ENCODE assay signal across 20 cellular contexts in genomic region chr4:105414316-105414715, GRCh38.
"Had no signal": no experiment of that assay in that cellular context is flagged by ENCODE, and none has a peak within 500 bp of the region (broad histone marks: within the 10 kb centered on the region; RNA-seq: fewer than 3 reads in every experiment).

No MANE protein-coding gene starts in this region.

- H3K4me1 Mint-ChIP-seq: mesothelial cell of epicardium; neural crest cell; stimulated activated memory B cell treated with anti-CD40 and anti-IgM and Interleukin-4, amounts not matched to agents 10 μg/mL and 1 μg/mL and 100 μg/mL, for 72 hours had no signal

- H3K27ac Mint-ChIP-seq: effector memory CD8-positive, alpha-beta T cell; mesothelial cell of epicardium; progenitor cell of endocrine pancreas; stimulated activated memory B cell treated with anti-CD40 and anti-IgM and Interleukin-4, amounts not matched to agents 10 μg/mL and 1 μg/mL and 100 μg/mL, for 72 hours; stimulated activated naive CD8-positive, alpha-beta T cell treated with anti-CD3 and anti-CD28 coated beads, Interleukin-15, Interleukin-2, amounts not matched to agents 100 ng/mL and 50 ng/mL, for 24 hours had no signal

- H3K27me3 Mint-ChIP-seq: central memory CD8-positive, alpha-beta T cell; effector memory CD8-positive, alpha-beta T cell; progenitor cell of endocrine pancreas; stimulated activated memory B cell treated with anti-CD40 and anti-IgM and Interleukin-4, amounts not matched to agents 10 μg/mL and 1 μg/mL and 100 μg/mL, for 72 hours; stimulated activated naive CD8-positive, alpha-beta T cell treated with anti-CD3 and anti-CD28 coated beads, Interleukin-15, Interleukin-2, amounts not matched to agents 100 ng/mL and 50 ng/mL, for 24 hours had no signal

- H3K4me3 Mint-ChIP-seq: central memory CD8-positive, alpha-beta T cell; effector memory CD8-positive, alpha-beta T cell; mesothelial cell of epicardium; natural killer cell; neural crest cell; stimulated activated memory B cell treated with anti-CD40 and anti-IgM and Interleukin-4, amounts not matched to agents 10 μg/mL and 1 μg/mL and 100 μg/mL, for 72 hours; stimulated activated naive CD8-positive, alpha-beta T cell treated with anti-CD3 and anti-CD28 coated beads, Interleukin-15, Interleukin-2, amounts not matched to agents 100 ng/mL and 50 ng/mL, for 24 hours had no signal

- H3K36me3 ChIP-seq: pancreas, right lobe of liver had no signal

- H3K9me3 ChIP-seq: pancreas, right lobe of liver, testis had no signal

- DNase-seq: effector memory CD8-positive, alpha-beta T cell; esophagus squamous epithelium; foreskin fibroblast; left colon; natural killer cell; nucleus accumbens; stimulated activated CD4-positive, alpha-beta T cell treated with anti-CD3 and anti-CD28 coated beads, Interleukin-15, amount 100 ng/mL, for 24 hours; stimulated activated CD4-positive, alpha-beta T cell treated with anti-CD3 and anti-CD28 coated beads, Interleukin-1b, Interleukin-23, amount 100 ng/mL, for 48 hours; stimulated activated CD4-positive, alpha-beta T cell treated with anti-CD3 and anti-CD28 coated beads, Interleukin-4, amount 100 ng/mL, for 24 hours; testis had no signal

- H3K27me3 ChIP-seq: esophagus squamous epithelium, gastroesophageal sphincter, pancreas, right lobe of liver, testis, tibial nerve had no signal

- H3K4me1 ChIP-seq: esophagus squamous epithelium, gastroesophageal sphincter, pancreas, right lobe of liver, testis, tibial nerve had no signal

- H3K27ac ChIP-seq: esophagus squamous epithelium, gastroesophageal sphincter, pancreas, right lobe of liver, testis, tibial nerve had no signal

- H3K4me3 ChIP-seq: esophagus squamous epithelium, gastroesophageal sphincter, pancreas, right lobe of liver, testis, tibial nerve had no signal

- ATAC-seq: effector memory CD8-positive, alpha-beta T cell; gastroesophageal sphincter; left colon; natural killer cell; stimulated activated memory B cell treated with anti-CD40 and anti-IgM and Interleukin-4, amounts not matched to agents 10 μg/mL and 1 μg/mL and 100 μg/mL, for 72 hours had no signal
